ENCODE assay signal across 35 cellular contexts in genomic region chr17:72927760-72928159, GRCh38.
"Had no signal": no experiment of that assay in that cellular context is flagged by ENCODE, and none has a peak within 500 bp of the region (broad histone marks: within the 10 kb centered on the region; RNA-seq: fewer than 3 reads in every experiment).

No MANE protein-coding gene starts in this region.

- DNase-seq: activated B cell treated with CpG ODN at 0.5 μM for 24 hours; activated CD4-positive, alpha-beta T cell treated with anti-CD3 and anti-CD28 coated beads for 48 hours; activated CD4-positive, alpha-beta T cell treated with anti-CD3 and anti-CD28 coated beads, Interleukin-2, amount 50 U/mL, for 1 hour; activated CD4-positive, alpha-beta T cell treated with anti-CD3 and anti-CD28 coated beads, Interleukin-2, amount 50 U/mL, for 48 hours; activated CD8-positive, alpha-beta memory T cell treated with anti-CD3 and anti-CD28 coated beads, Interleukin-2, amount 10 ng/mL, durations not matched to agents 7 days and 5 days; activated CD8-positive, alpha-beta memory T cell treated with anti-CD3 and anti-CD28 coated beads, Interleukin-2, amount 50 U/mL, for 4 hours; activated CD8-positive, alpha-beta T cell treated with anti-CD3 and anti-CD28 coated beads, Interleukin-2, amount 10 ng/mL, durations not matched to agents 7 days and 5 days; activated gamma-delta T cell treated with Interleukin-2 at 50 U/mL for 16 hours; activated naive CD4-positive, alpha-beta T cell treated with Interleukin-2 at 50 U/mL for 16 hours; activated naive CD8-positive, alpha-beta T cell treated with anti-CD3 and anti-CD28 coated beads for 36 hours; activated naive CD8-positive, alpha-beta T cell treated with anti-CD3 and anti-CD28 coated beads, Interleukin-2, amount 50 U/mL, for 24 hours; activated T-cell treated with anti-CD3 and anti-CD28 coated beads, Interleukin-2, amount 50 U/mL, for 24 hours; activated T-cell treated with anti-CD3 and anti-CD28 coated beads, Interleukin-2, amount 50 U/mL, for 72 hours; adrenal gland; amygdala; aorta; body of pancreas; central memory CD4-positive, alpha-beta T cell; cerebellar nuclear complex; colonic mucosa; effector CD8-positive, alpha-beta T cell; esophagus squamous epithelium; foreskin melanocyte; T-helper 1 cell; T-helper 17 cell; T1000; WERI-Rb-1 had no signal

- FAIRE-seq: endometrium, endothelial cell of umbilical vein had no signal

- H3K27me3 Mint-ChIP-seq: activated B cell treated with CpG ODN at 0.5 μM for 24 hours; activated CD8-positive, alpha-beta memory T cell treated with anti-CD3 and anti-CD28 coated beads, Interleukin-2, amount 10 ng/mL, durations not matched to agents 7 days and 5 days; activated naive CD4-positive, alpha-beta T cell treated with anti-CD3 and anti-CD28 coated beads, Interleukin-2, amount 50 U/mL, for 24 hours; activated naive CD8-positive, alpha-beta T cell treated with anti-CD3 and anti-CD28 coated beads for 36 hours; activated naive CD8-positive, alpha-beta T cell treated with anti-CD3 and anti-CD28 coated beads, Interleukin-2, amount 50 U/mL, for 24 hours; activated T-cell treated with anti-CD3 and anti-CD28 coated beads, Interleukin-2, amount 50 U/mL, for 24 hours; T-helper 17 cell had no signal

- H3K27me3 ChIP-seq: adrenal gland, body of pancreas, breast epithelium, cardiac muscle cell, colonic mucosa, esophagus squamous epithelium, gastroesophageal sphincter had no signal

- H3K9me3 ChIP-seq: adrenal gland, body of pancreas, breast epithelium, colonic mucosa, esophagus squamous epithelium, gastroesophageal sphincter had no signal

- H3K27ac ChIP-seq: adrenal gland, body of pancreas, breast epithelium, cardiac muscle cell, colonic mucosa, epithelial cell of prostate, esophagus squamous epithelium, gastroesophageal sphincter, WERI-Rb-1 had no signal

- H3K4me3 ChIP-seq: adrenal gland, body of pancreas, breast epithelium, cardiac muscle cell, colonic mucosa, esophagus squamous epithelium, gastroesophageal sphincter had no signal

- H3K9me3 Mint-ChIP-seq: activated B cell treated with CpG ODN at 0.5 μM for 24 hours; activated naive CD4-positive, alpha-beta T cell treated with anti-CD3 and anti-CD28 coated beads, Interleukin-2, amount 50 U/mL, for 24 hours; activated naive CD8-positive, alpha-beta T cell treated with anti-CD3 and anti-CD28 coated beads for 36 hours; activated naive CD8-positive, alpha-beta T cell treated with anti-CD3 and anti-CD28 coated beads, Interleukin-2, amount 50 U/mL, for 24 hours; activated T-cell treated with anti-CD3 and anti-CD28 coated beads, Interleukin-2, amount 50 U/mL, for 24 hours; activated T-cell treated with anti-CD3 and anti-CD28 coated beads, Interleukin-2, amount 50 U/mL, for 72 hours; T-helper 2 cell treated with Interferon-gamma antibody and Interleukin-4, amounts not matched to agents 5 μg/mL and 100 μg/mL, for 36 hours had no signal

- H3K4me3 Mint-ChIP-seq: activated B cell treated with CpG ODN at 0.5 μM for 24 hours; activated CD8-positive, alpha-beta memory T cell treated with anti-CD3 and anti-CD28 coated beads, Interleukin-2, amount 10 ng/mL, durations not matched to agents 7 days and 5 days; activated CD8-positive, alpha-beta T cell treated with anti-CD3 and anti-CD28 coated beads, Interleukin-2, amount 10 ng/mL, durations not matched to agents 7 days and 5 days; activated naive CD4-positive, alpha-beta T cell treated with anti-CD3 and anti-CD28 coated beads, Interleukin-2, amount 50 U/mL, for 24 hours; activated naive CD8-positive, alpha-beta T cell treated with anti-CD3 and anti-CD28 coated beads for 36 hours; activated naive CD8-positive, alpha-beta T cell treated with anti-CD3 and anti-CD28 coated beads, Interleukin-2, amount 50 U/mL, for 24 hours; activated T-cell treated with anti-CD3 and anti-CD28 coated beads, Interleukin-2, amount 50 U/mL, for 24 hours; activated T-cell treated with anti-CD3 and anti-CD28 coated beads, Interleukin-2, amount 50 U/mL, for 72 hours; T-helper 17 cell; T-helper 2 cell treated with Interferon-gamma antibody and Interleukin-4, amounts not matched to agents 5 μg/mL and 100 μg/mL, for 36 hours had no signal

- H3K27ac Mint-ChIP-seq: activated B cell treated with CpG ODN at 0.5 μM for 24 hours; activated CD8-positive, alpha-beta memory T cell treated with anti-CD3 and anti-CD28 coated beads, Interleukin-2, amount 10 ng/mL, durations not matched to agents 7 days and 5 days; activated CD8-positive, alpha-beta T cell treated with anti-CD3 and anti-CD28 coated beads, Interleukin-2, amount 10 ng/mL, durations not matched to agents 7 days and 5 days; activated naive CD4-positive, alpha-beta T cell treated with anti-CD3 and anti-CD28 coated beads, Interleukin-2, amount 50 U/mL, for 24 hours; activated naive CD8-positive, alpha-beta T cell treated with anti-CD3 and anti-CD28 coated beads for 36 hours; activated naive CD8-positive, alpha-beta T cell treated with anti-CD3 and anti-CD28 coated beads, Interleukin-2, amount 50 U/mL, for 24 hours; activated T-cell treated with anti-CD3 and anti-CD28 coated beads, Interleukin-2, amount 50 U/mL, for 24 hours; activated T-cell treated with anti-CD3 and anti-CD28 coated beads, Interleukin-2, amount 50 U/mL, for 72 hours; T-helper 17 cell; T-helper 2 cell treated with Interferon-gamma antibody and Interleukin-4, amounts not matched to agents 5 μg/mL and 100 μg/mL, for 36 hours had no signal

- H3K36me3 Mint-ChIP-seq: activated CD8-positive, alpha-beta memory T cell treated with anti-CD3 and anti-CD28 coated beads, Interleukin-2, amount 10 ng/mL, durations not matched to agents 7 days and 5 days; activated naive CD8-positive, alpha-beta T cell treated with anti-CD3 and anti-CD28 coated beads for 36 hours had no signal

- H3K4me1 ChIP-seq: adrenal gland, body of pancreas, breast epithelium, colonic mucosa, esophagus squamous epithelium, gastroesophageal sphincter had no signal

- H3K36me3 ChIP-seq: adrenal gland, breast epithelium, cardiac muscle cell, colonic mucosa, gastroesophageal sphincter had no signal
